ENCODE assay signal across 15 cellular contexts in the genomic region with DNA sequence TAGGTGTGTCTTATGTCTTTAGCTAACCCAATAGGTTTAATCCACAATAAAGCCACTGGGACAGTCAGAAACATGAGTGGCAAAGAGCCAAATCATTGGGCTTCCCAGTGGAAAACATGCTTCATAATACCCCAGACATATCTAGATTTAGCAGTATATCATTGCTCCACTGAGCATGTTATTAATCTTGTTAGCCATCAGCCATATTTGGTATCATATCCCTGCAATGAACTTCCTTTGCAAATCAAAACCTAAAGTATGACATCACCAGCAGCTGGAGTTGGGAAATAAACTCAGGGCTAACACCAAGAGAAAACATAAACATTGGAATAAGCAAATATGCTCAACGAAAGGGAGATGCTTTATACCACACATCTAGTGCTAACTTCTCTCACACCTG.
A peak's percentile ranks its signal among the peaks of the same experiment; 100 is the strongest.
DNase-seq lines count a peak whose midpoint lies in the region; TF ChIP-seq lines count a peak whose summit lies in the region.
"Had no signal": no experiment of that assay in that cellular context is flagged by ENCODE, and none has a peak within 500 bp of the region (broad histone marks: within the 10 kb centered on the region; RNA-seq: fewer than 3 reads in every experiment).

No MANE protein-coding gene starts in this region.

- H3K4me3 Mint-ChIP-seq in immature natural killer cell, result no peak overlapping the region
- H3K4me3 Mint-ChIP-seq: CD4-positive, CD25-positive, alpha-beta regulatory T cell; natural killer cell had no signal

- H3K4me3 ChIP-seq in epithelial cell of esophagus (ENCODE audit: low read length), result no peak overlapping the region

- no peaks in the 10 kb centered on the region for H3K27me3 Mint-ChIP-seq in immature natural killer cell (ENCODE audit: low read depth in 3 of 3)
- H3K27me3 Mint-ChIP-seq: CD4-positive, CD25-positive, alpha-beta regulatory T cell had no signal

- peaks cover 0 to 19% (median 4%) of the 10 kb centered on the region in 6 donors for H3K9me3 Mint-ChIP-seq in immature natural killer cell

- no peaks in the 10 kb centered on the region for H3K36me3 Mint-ChIP-seq in immature natural killer cell
- H3K36me3 Mint-ChIP-seq: CD4-positive, CD25-positive, alpha-beta regulatory T cell; natural killer cell had no signal

- no peak for TF ChIP-seq CTCF in epithelial cell of esophagus (IDR thresholded peaks at IDR 0.05; ENCODE audit: insufficient read depth, low read depth, low read length, missing control alignments)

- no peak overlapping the region for H3K27ac Mint-ChIP-seq in immature natural killer cell
- H3K27ac Mint-ChIP-seq: CD4-positive, CD25-positive, alpha-beta regulatory T cell; natural killer cell had no signal

- DNase-seq in DMS53 (lab: John Stamatoyannopoulos, UW), result peak; percentile 68
- peak; percentile 59 for DNase-seq in M059J (ENCODE audit: low read depth)
- DNase-seq in epithelial cell of esophagus (ENCODE audit: low read depth), result peak; percentile 70
- peak; percentile 47 for DNase-seq in myocyte (ENCODE audit: low read depth)
- no peak for DNase-seq in cerebellar cortex (ENCODE audit: low spot score)
- no peak for DNase-seq in NCI-H345 treated with DMSO at 0.1 percent for 48 hours (lab: John Stamatoyannopoulos, UW; ENCODE audit: unreplicated experiment)
- DNase-seq in activated CD4-positive, alpha-beta T cell treated with anti-CD3 and anti-CD28 coated beads, Interleukin-2, amount 50 U/mL, for 1 hour, result no peak
- DNase-seq in immature natural killer cell, result no peak
- DNase-seq: activated CD4-positive, alpha-beta T cell treated with anti-CD3 and anti-CD28 coated beads for 4 hours; anterior cingulate cortex; CD4-positive, CD25-positive, alpha-beta regulatory T cell; effector CD4-positive, alpha-beta T cell; GF-D8; natural killer cell; stimulated activated naive CD4-positive, alpha-beta T cell had no signal

- no peaks in the 10 kb centered on the region for H3K4me1 Mint-ChIP-seq in immature natural killer cell
- H3K4me1 Mint-ChIP-seq: CD4-positive, CD25-positive, alpha-beta regulatory T cell; natural killer cell had no signal

Comparison
In these comparisons a context has a peak if more than half of its experiments do, and no peak if none do; other contexts are left out.
1. DNase-seq: peak in DMS53 (single experiment), M059J (single experiment), epithelial cell of esophagus (single experiment) and myocyte (single experiment); none in cerebellar cortex (single experiment), NCI-H345 treated with DMSO at 0.1 percent for 48 hours (single experiment), activated CD4-positive, alpha-beta T cell treated with anti-CD3 and anti-CD28 coated beads, Interleukin-2, amount 50 U/mL, for 1 hour (single experiment) and immature natural killer cell (0 of 3).